ENCODE assay signal across 11 cellular contexts in the genomic region with DNA sequence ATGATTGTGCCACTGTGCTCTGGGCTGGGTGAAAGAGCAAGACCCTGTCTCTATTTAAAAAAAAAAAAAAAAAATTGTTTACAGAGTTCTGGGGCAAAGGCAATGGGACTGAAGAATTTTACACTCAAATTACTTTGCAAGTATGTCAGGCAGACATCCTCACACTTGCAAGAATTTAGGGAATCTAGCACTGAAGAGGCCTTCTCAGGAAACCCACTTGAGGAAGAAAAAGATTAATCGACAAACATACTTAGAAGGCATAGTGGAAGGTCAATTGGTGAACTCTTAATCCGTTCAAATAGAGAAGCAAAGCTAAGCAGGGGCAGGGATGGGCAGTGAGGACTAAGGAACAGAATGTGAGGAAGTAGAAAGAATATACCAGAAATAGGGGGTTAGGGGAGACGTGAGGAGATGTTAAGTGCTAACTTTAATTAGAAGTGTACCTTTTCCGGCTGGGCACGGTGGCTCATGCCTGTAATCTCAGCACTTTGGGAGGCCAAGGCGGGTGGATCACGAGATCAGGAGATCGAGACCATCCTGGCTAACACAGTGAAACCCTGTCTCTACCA.
"Had no signal": no experiment of that assay in that cellular context is flagged by ENCODE, and none has a peak within 500 bp of the region (broad histone marks: within the 10 kb centered on the region; RNA-seq: fewer than 3 reads in every experiment).

No MANE protein-coding gene starts in this region.

- H3K4me3 Mint-ChIP-seq: activated CD4-positive, alpha-beta T cell treated with anti-CD3 and anti-CD28 coated beads, Interleukin-2, amount 10 ng/mL, durations not matched to agents 7 days and 5 days; neural progenitor cell had no signal

- H3K27me3 Mint-ChIP-seq: activated CD4-positive, alpha-beta T cell treated with anti-CD3 and anti-CD28 coated beads, Interleukin-2, amount 10 ng/mL, durations not matched to agents 7 days and 5 days had no signal

- H3K27ac Mint-ChIP-seq: activated CD4-positive, alpha-beta T cell treated with anti-CD3 and anti-CD28 coated beads, Interleukin-2, amount 10 ng/mL, durations not matched to agents 7 days and 5 days; activated naive CD4-positive, alpha-beta T cell treated with anti-CD3 and anti-CD28 coated beads, Interleukin-2, amount 50 U/mL, for 72 hours; neural progenitor cell had no signal

- DNase-seq: activated CD4-positive, alpha-beta T cell treated with anti-CD3 and anti-CD28 coated beads, Interleukin-2, amount 10 ng/mL, durations not matched to agents 7 days and 5 days; activated CD8-positive, alpha-beta memory T cell treated with anti-CD3 and anti-CD28 coated beads for 24 hours; amniotic stem cell; body of pancreas; dermis blood vessel endothelial cell; erythroblast; mesenchymal stem cell; ovary; stimulated activated CD4-positive, alpha-beta T cell treated with anti-CD3 and anti-CD28 coated beads, Interleukin-4, amount 100 ng/mL, for 4 hours had no signal

- ATAC-seq: activated naive CD4-positive, alpha-beta T cell treated with anti-CD3 and anti-CD28 coated beads, Interleukin-2, amount 50 U/mL, for 72 hours; body of pancreas had no signal
